8 cellular contexts compared by ENCODE assay signal in the genomic region with DNA sequence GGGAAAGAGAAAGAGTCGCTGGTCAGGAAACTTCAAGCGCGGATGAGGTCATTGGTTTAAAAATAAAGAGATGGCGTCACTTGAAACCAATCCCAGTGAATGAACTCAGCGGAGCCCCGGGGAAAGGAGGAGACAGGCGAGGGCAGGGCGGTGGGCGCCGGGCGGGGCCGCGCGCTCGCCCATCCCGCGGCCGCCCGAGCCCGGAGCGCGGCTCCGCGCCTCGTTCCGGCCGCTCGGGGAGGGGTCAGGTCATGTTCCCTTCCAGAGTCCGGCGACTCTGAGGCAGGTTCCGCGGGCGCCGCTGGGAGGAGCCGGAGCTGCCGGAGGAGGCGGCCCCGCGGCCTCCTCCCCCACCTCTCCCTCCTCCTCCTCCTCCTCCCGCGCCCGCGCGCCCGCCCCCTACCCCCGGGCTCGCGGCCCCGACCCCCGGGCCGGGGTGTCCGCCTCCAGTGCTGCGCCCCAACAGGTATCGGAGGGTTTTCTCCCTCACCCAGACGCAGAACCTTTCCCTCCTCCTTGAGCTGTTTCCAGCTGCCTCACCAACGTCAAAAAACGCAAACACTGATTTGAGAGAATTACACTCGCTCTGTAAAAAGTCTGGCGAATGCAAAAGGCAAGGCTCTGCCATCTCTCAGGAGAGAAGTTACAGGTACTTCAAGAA. TPM values are rescaled to one million over a fixed set of nuclear protein-coding genes. Genes with fewer than 3 reads are reported as not detected.
DNase-seq lines count a peak whose midpoint lies in the region; ATAC-seq and TF ChIP-seq lines count a peak whose summit lies in the region.

A gene with protein sequence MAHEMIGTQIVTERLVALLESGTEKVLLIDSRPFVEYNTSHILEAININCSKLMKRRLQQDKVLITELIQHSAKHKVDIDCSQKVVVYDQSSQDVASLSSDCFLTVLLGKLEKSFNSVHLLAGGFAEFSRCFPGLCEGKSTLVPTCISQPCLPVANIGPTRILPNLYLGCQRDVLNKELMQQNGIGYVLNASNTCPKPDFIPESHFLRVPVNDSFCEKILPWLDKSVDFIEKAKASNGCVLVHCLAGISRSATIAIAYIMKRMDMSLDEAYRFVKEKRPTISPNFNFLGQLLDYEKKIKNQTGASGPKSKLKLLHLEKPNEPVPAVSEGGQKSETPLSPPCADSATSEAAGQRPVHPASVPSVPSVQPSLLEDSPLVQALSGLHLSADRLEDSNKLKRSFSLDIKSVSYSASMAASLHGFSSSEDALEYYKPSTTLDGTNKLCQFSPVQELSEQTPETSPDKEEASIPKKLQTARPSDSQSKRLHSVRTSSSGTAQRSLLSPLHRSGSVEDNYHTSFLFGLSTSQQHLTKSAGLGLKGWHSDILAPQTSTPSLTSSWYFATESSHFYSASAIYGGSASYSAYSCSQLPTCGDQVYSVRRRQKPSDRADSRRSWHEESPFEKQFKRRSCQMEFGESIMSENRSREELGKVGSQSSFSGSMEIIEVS (minus strand): TSS at position 279 of the 661 bp plus-strand sequence. CDS start 41,765 bp downstream, outside the sequence.

- peaks cover 41% of the 10 kb centered on the region for H3K4me1 Mint-ChIP-seq in neural crest cell

- peak within 1 kb of the TSS; percentile 80 for H3K4me3 ChIP-seq in H7 (ENCODE audit: insufficient read depth, low read depth, low read length)
- peak within 1 kb of the TSS; percentile 99 for H3K4me3 ChIP-seq in SJSA1

- H3K9me3 Mint-ChIP-seq in neural crest cell, result peaks cover 12% of the 10 kb centered on the region

- H3K27ac Mint-ChIP-seq in neural crest cell (ENCODE audit: unreplicated experiment), result peak within 1 kb of the TSS; percentile 99

- no peaks in the 10 kb centered on the region; the same call in 1 of the 2 replicates for H3K9me3 ChIP-seq in SJSA1 (replicated peaks)

- peak within 1 kb of the TSS; percentile 89 for H3K4me3 Mint-ChIP-seq in neural crest cell

- no peaks in the 10 kb centered on the region for H3K36me3 ChIP-seq in H7 (replicated peaks; ENCODE audit: control insufficient read depth, insufficient read depth, low read length)
- H3K36me3 ChIP-seq in SJSA1, result peaks cover 8% of the 10 kb centered on the region

- H3K27me3 ChIP-seq in H7 (ENCODE audit: control insufficient read depth, insufficient read depth, low read length), result no peaks in the 10 kb centered on the region; the same call in 1 of the 2 replicates
- H3K27me3 ChIP-seq in SJSA1 (replicated peaks), result no peaks in the 10 kb centered on the region; the same call in 1 of the 2 replicates
- no peaks in the 10 kb centered on the region for H3K27me3 ChIP-seq in foreskin keratinocyte

- TF ChIP-seq CTCF in foreskin keratinocyte (conservative IDR thresholded peaks at IDR 0.05), result peak; percentile 21
- TF ChIP-seq CTCF in neural crest cell (conservative IDR thresholded peaks at IDR 0.05), result peak; percentile 32

- H3K4me1 ChIP-seq in SJSA1 (replicated peaks), result peaks cover 15% of the 10 kb centered on the region; the same call in 1 of the 2 replicates
- H3K4me1 ChIP-seq in foreskin keratinocyte, result peaks cover 30% of the 10 kb centered on the region

- peak; percentile 82 for ATAC-seq in foreskin keratinocyte

- DNase-seq in GF-D8 (lab: John Stamatoyannopoulos, UW) (peak; percentile 52), H7 (peak; percentile 96), M059J (ENCODE audit: low read depth) (peak; percentile 96), SJSA1 (ENCODE audit: low read depth in 1 of 2, low spot score in 2 of 2) (peak; percentile 91 to 93), foreskin keratinocyte (peak; percentile 73 to 87), neural crest cell (ENCODE audit: low read depth, low spot score) (peak; percentile 83), stromal cell of bone marrow (ENCODE audit: low read depth) (peak; percentile 92)
- DNase-seq in activated naive CD4-positive, alpha-beta T cell (lab: John Stamatoyannopoulos, UW), result peak in 3 of 4 experiments; percentile 18 to 64 (median 31)

- H3K36me3 Mint-ChIP-seq in neural crest cell (ENCODE audit: low read depth), result peaks cover 5% of the 10 kb centered on the region

- H3K27ac ChIP-seq in SJSA1 (peak within 1 kb of the TSS; percentile 100), foreskin keratinocyte (peak within 1 kb of the TSS; percentile 97)

- H3K27me3 Mint-ChIP-seq in neural crest cell (ENCODE audit: low read depth), result no peaks in the 10 kb centered on the region

RNA-seq across cellular contexts. Expression of the gene that starts here (rescaled TPM):
- total RNA-seq in H7 (2014; rRNA removed; shearing (Covaris generic)), result 13.6 and 17.2 TPM in 2 replicates
- 11.1 and 13.3 TPM in 2 replicates for total RNA-seq in M059J (2014; rRNA removed; shearing (Covaris generic))
- 10.5 and 12.3 TPM in 2 replicates for total RNA-seq in SJSA1 (2014; rRNA removed; shearing (Covaris generic))
- 12.4 and 15.0 TPM in 2 replicates for total RNA-seq in foreskin keratinocyte
- 3.9 and 4.0 TPM in 2 replicates for polyA plus RNA-seq in foreskin keratinocyte
- 30.8 and 32.0 TPM in 2 replicates for total RNA-seq in neural crest cell

Comparison
In these comparisons a context has a peak if more than half of its experiments do, and no peak if none do; other contexts are left out.
1. Peak in every context shown above with its lines: DNase-seq, ATAC-seq, H3K4me3 ChIP-seq and H3K27ac ChIP-seq.
2. DNase-seq: peak in every context shown above with its lines; median percentile 96 in H7; 96 in M059J; 92 in SJSA1; 92 in stromal cell of bone marrow; 83 in neural crest cell; 80 in foreskin keratinocyte; 52 in GF-D8; 31 in activated naive CD4-positive, alpha-beta T cell.